In the genomic region with DNA sequence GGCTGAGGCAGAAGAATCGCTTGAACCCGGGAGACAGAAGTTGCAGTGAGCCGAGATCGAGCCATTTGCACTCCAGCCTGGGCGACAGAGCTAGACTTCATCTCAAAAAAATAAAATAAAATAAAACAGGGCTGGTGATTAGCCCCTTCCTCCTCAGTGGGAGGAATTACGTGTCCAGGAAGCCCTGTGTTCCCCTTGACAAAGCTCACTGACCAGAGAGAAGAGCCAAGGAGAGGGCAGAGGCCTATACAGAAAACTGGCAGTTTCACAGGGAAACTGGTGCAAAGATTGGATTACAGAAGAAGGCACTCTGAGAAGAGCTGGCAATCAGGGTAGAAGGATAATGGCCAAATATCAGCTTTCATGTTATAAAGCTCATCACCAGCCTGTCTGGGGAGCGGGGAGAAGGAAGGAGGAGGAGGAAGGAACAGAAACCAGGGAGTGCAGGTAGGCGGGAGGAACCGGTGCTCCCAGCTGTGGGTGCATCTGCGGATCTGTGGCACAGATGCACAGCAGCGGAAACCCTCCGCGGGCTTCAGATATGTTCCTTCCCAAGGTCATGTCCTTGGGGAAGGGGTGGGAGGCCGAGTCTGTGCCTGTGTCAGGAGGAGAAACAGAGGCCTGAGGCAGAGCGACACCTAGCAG, we compare ENCODE assay signal across 30 cellular contexts. TPM values are rescaled to one million over a fixed set of nuclear protein-coding genes. Genes with fewer than 3 reads are reported as not detected.
A peak's percentile ranks its signal among the peaks of the same experiment; 100 is the strongest.
DNase-seq lines count a peak whose midpoint lies in the region; ATAC-seq and TF ChIP-seq lines count a peak whose summit lies in the region.
"Had no signal": no experiment of that assay in that cellular context is flagged by ENCODE, and none has a peak within 500 bp of the region (broad histone marks: within the 10 kb centered on the region; RNA-seq: fewer than 3 reads in every experiment).

No MANE protein-coding gene starts in this region.

- TF ChIP-seq CTCF in VCaP (conservative IDR thresholded peaks at IDR 0.05): no peak
- TF ChIP-seq CTCF in type B pancreatic cell (conservative IDR thresholded peaks at IDR 0.05): no peak

- DNase-seq in NCI-H2196 (lab: John Stamatoyannopoulos, UW; ENCODE audit: unreplicated experiment) (peak; percentile 21), NCI-H2196 treated with DMSO at 0.1 percent for 48 hours (lab: John Stamatoyannopoulos, UW; ENCODE audit: unreplicated experiment) (no peak), head of caudate nucleus (peak in 40 of 42 donors; percentile 29 to 90 (median 66)), type B pancreatic cell (ENCODE audit: extremely low spot score, unreplicated experiment) (no peak), HUDEP-2 (lab: John Stamatoyannopoulos, UW; ENCODE audit: unreplicated experiment in 76 of 76) (no peak)
- DNase-seq: activated CD4-positive, alpha-beta T cell treated with anti-CD3 and anti-CD28 coated beads for 48 hours; activated naive CD4-positive, alpha-beta T cell; activated T-cell treated with anti-CD3 and anti-CD28 coated beads, Interleukin-2, amount 50 U/mL, for 72 hours; body of pancreas; effector memory CD4-positive, alpha-beta T cell; heart left ventricle; NCI-H1048; NCI-H1694; NCI-H446; NCI-H82; ovary; right cardiac atrium; SK-N-SH; stimulated activated CD4-positive, alpha-beta T cell treated with anti-CD3 and anti-CD28 coated beads, Interleukin-2, amount 100 ng/mL, for 48 hours; T-helper 17 cell had no signal

- H3K27ac ChIP-seq in VCaP: peak overlapping the region; percentile 67; the same call in 1 of the 2 replicates
- H3K27ac ChIP-seq: 22Rv1, body of pancreas, heart left ventricle, ovary, spleen had no signal

- H3K4me1 Mint-ChIP-seq in type B pancreatic cell (ENCODE audit: unreplicated experiment): peaks cover 30% of the 10 kb centered on the region

- intact Hi-C loops in head of caudate nucleus (cut with DNase I): loop anchor here (10.0 kb wide), 1 partner anchor 51 kb away; the partner anchor contains the start of gene CHURC1

- peaks cover 16% of the 10 kb centered on the region for H3K36me3 Mint-ChIP-seq in type B pancreatic cell
- H3K36me3 Mint-ChIP-seq: IgD-negative memory B cell had no signal

- no peaks in the 10 kb centered on the region for H3K9me3 Mint-ChIP-seq in type B pancreatic cell
- H3K9me3 Mint-ChIP-seq: activated T-cell treated with anti-CD3 and anti-CD28 coated beads, Interleukin-2, amount 50 U/mL, for 72 hours; CD8-positive, alpha-beta memory T cell; IgD-negative memory B cell; nephron had no signal

- H3K4me3 Mint-ChIP-seq in type B pancreatic cell: peak overlapping the region; percentile 12
- H3K4me3 Mint-ChIP-seq: activated T-cell treated with anti-CD3 and anti-CD28 coated beads, Interleukin-2, amount 50 U/mL, for 72 hours; CD8-positive, alpha-beta memory T cell; IgD-negative memory B cell; nephron; T-helper 17 cell had no signal

- peak overlapping the region; percentile 66 for H3K27ac Mint-ChIP-seq in type B pancreatic cell
- H3K27ac Mint-ChIP-seq: activated T-cell treated with anti-CD3 and anti-CD28 coated beads, Interleukin-2, amount 50 U/mL, for 72 hours; nephron; T-helper 17 cell had no signal

- H3K27me3 Mint-ChIP-seq in type B pancreatic cell: no peaks in the 10 kb centered on the region
- H3K27me3 Mint-ChIP-seq: CD8-positive, alpha-beta memory T cell; T-helper 17 cell had no signal

- ATAC-seq in GM21737 (IDR thresholded peaks at IDR 0.05; ENCODE audit: unreplicated experiment): no peak
- ATAC-seq in HG02870 (IDR thresholded peaks at IDR 0.05; ENCODE audit: unreplicated experiment): no peak
- ATAC-seq: activated T-cell treated with anti-CD3 and anti-CD28 coated beads, Interleukin-2, amount 50 U/mL, for 72 hours; body of pancreas; heart left ventricle; T-helper 17 cell had no signal

RNA-seq across cellular contexts. Expression of gene RAB15, which starts 6.7 kb away (rescaled TPM):
- total RNA-seq in type B pancreatic cell (ENCODE audit: low replicate concordance): 31.4 and 55.6 TPM in 2 replicates

RNA-seq across cellular contexts. Expression of gene FNTB, which starts 21.2 kb away (rescaled TPM):
- 30.1 and 31.2 TPM in 2 replicates for total RNA-seq in type B pancreatic cell (ENCODE audit: low replicate concordance)

RNA-seq across cellular contexts. Expression of gene GPX2, which starts 22.9 kb away (rescaled TPM):
- total RNA-seq in type B pancreatic cell (ENCODE audit: low replicate concordance): 39.2 and 69.7 TPM in 2 replicates
- total RNA-seq: activated T-cell treated with anti-CD3 and anti-CD28 coated beads, Interleukin-2, amount 50 U/mL, for 72 hours; CD8-positive, alpha-beta memory T cell; fibroblast of villous mesenchyme; heart left ventricle; OCI-LY7; right cardiac atrium; spleen; T-helper 17 cell had no signal

RNA-seq across cellular contexts. Expression of gene CHURC1, which starts 51.2 kb away (rescaled TPM):
- 40.0 and 45.3 TPM in 2 replicates for total RNA-seq in type B pancreatic cell (ENCODE audit: low replicate concordance)

Comparison
In these comparisons a context has a peak if more than half of its experiments do, and no peak if none do; other contexts are left out.
1. DNase-seq: peak in NCI-H2196 (single experiment) and head of caudate nucleus (40 of 42); none in NCI-H2196 treated with DMSO at 0.1 percent for 48 hours (single experiment), type B pancreatic cell (single experiment) and HUDEP-2 (0 of 76).